Comparison of ENCODE assay signal across 8 cellular contexts in genomic region chr6:28218312-28219248, GRCh38. TPM values are rescaled to one million over a fixed set of nuclear protein-coding genes. Genes with fewer than 3 reads are reported as not detected.
DNase-seq lines count a peak whose midpoint lies in the region; ATAC-seq, FAIRE-seq and TF ChIP-seq lines count a peak whose summit lies in the region.

No MANE protein-coding gene starts in this region.

- no peak for TF ChIP-seq POLR2A in prostate gland (IDR thresholded peaks at IDR 0.05)

- peaks cover 97% of the 10 kb centered on the region for H3K27me3 Mint-ChIP-seq in CD4-positive, alpha-beta T cell
- H3K27me3 Mint-ChIP-seq in astrocyte (ENCODE audit: low read depth, unreplicated experiment): peaks cover 24% of the 10 kb centered on the region

- H3K27me3 ChIP-seq in CD4-positive, alpha-beta T cell (ENCODE audit: control insufficient read depth, insufficient read depth, low read length): peaks cover 83% of the 10 kb centered on the region
- H3K27me3 ChIP-seq in astrocyte (ENCODE audit: insufficient read depth, low read length): peaks cover 13% of the 10 kb centered on the region
- no peaks in the 10 kb centered on the region for H3K27me3 ChIP-seq in prostate gland (replicated peaks; ENCODE audit: insufficient read depth)

- no peak for ATAC-seq in CD4-positive, alpha-beta T cell (ENCODE audit: poor library complexity)
- ATAC-seq in GM18867 (IDR thresholded peaks at IDR 0.05; ENCODE audit: unreplicated experiment): peak; percentile 75
- ATAC-seq in HG03439 (IDR thresholded peaks at IDR 0.05; ENCODE audit: unreplicated experiment): peak; percentile 50

- H3K9me3 ChIP-seq in CD4-positive, alpha-beta T cell (ENCODE audit: control insufficient read depth, low read length): no peaks in the 10 kb centered on the region
- H3K9me3 ChIP-seq in astrocyte (ENCODE audit: insufficient read depth, low read depth, low read length): no peaks in the 10 kb centered on the region
- H3K9me3 ChIP-seq in prostate gland: no peaks in the 10 kb centered on the region

- CTCF ChIA-PET in CD4-positive, alpha-beta T cell (lab: Charles Lee): no interaction called here

- peak overlapping the region; percentile 82 for H2AFZ ChIP-seq in astrocyte (ENCODE audit: low read depth, low read length)

- intact Hi-C loops in CD4-positive, alpha-beta T cell (cut with DNase I, micrococcal nuclease): no loop called here
- intact Hi-C loops in prostate gland (cut with DNase I): no loop called here

- H3K4me2 ChIP-seq in astrocyte (ENCODE audit: low read length): peak overlapping the region; percentile 86

- no peaks in the 10 kb centered on the region for H3K9me3 Mint-ChIP-seq in CD4-positive, alpha-beta T cell
- no peaks in the 10 kb centered on the region for H3K9me3 Mint-ChIP-seq in astrocyte (ENCODE audit: unreplicated experiment)

- TF ChIP-seq CTCF in CD4-positive, alpha-beta T cell (IDR thresholded peaks at IDR 0.05): no peak
- TF ChIP-seq CTCF in astrocyte (IDR thresholded peaks at IDR 0.05; ENCODE audit: insufficient read depth, low read depth, low read length) (no peak), prostate gland (IDR thresholded peaks at IDR 0.05) (no peak)

- H3K9ac ChIP-seq in astrocyte (ENCODE audit: low read length): peak overlapping the region; percentile 65

- peak overlapping the region; percentile 17 for H3K4me3 Mint-ChIP-seq in CD4-positive, alpha-beta T cell
- H3K4me3 Mint-ChIP-seq in astrocyte (ENCODE audit: unreplicated experiment): peak overlapping the region; percentile 82

- no peak overlapping the region for H3K27ac Mint-ChIP-seq in CD4-positive, alpha-beta T cell
- H3K27ac Mint-ChIP-seq in astrocyte (ENCODE audit: unreplicated experiment): peak overlapping the region; percentile 34

- POLR2A ChIA-PET in CD4-positive, alpha-beta T cell (lab: Charles Lee): no interaction called here

- no peak overlapping the region for H3K27ac ChIP-seq in CD4-positive, alpha-beta T cell (ENCODE audit: low read depth, low read length)
- no peak overlapping the region for H3K27ac ChIP-seq in astrocyte (ENCODE audit: low read depth, low read length)
- H3K27ac ChIP-seq in prostate gland: peak overlapping the region; percentile 50 to 59

- H4K20me1 ChIP-seq in astrocyte (ENCODE audit: insufficient read depth, low read length): no peaks in the 10 kb centered on the region

- H3K4me1 Mint-ChIP-seq in CD4-positive, alpha-beta T cell (ENCODE audit: low read depth): peaks cover 8% of the 10 kb centered on the region
- H3K4me1 Mint-ChIP-seq in astrocyte (ENCODE audit: low read depth, unreplicated experiment): no peaks in the 10 kb centered on the region

- WGBS in prostate gland: 10% methylated on average over 49 of the region's 56 CpGs

- H3K4me1 ChIP-seq in astrocyte (ENCODE audit: insufficient read depth, low read length) (no peaks in the 10 kb centered on the region), prostate gland (replicated peaks) (no peaks in the 10 kb centered on the region)

- no peaks in the 10 kb centered on the region for H3K36me3 ChIP-seq in astrocyte (ENCODE audit: insufficient read depth, low read length)
- H3K36me3 ChIP-seq in prostate gland: no peaks in the 10 kb centered on the region

- no peak for FAIRE-seq in astrocyte (lab: Jason Lieb, UNC)

- no peaks in the 10 kb centered on the region for H3K36me3 Mint-ChIP-seq in CD4-positive, alpha-beta T cell (ENCODE audit: low read depth)
- peaks cover 2% of the 10 kb centered on the region for H3K36me3 Mint-ChIP-seq in astrocyte (ENCODE audit: low read depth, unreplicated experiment)

- no peaks in the 10 kb centered on the region for H3K79me2 ChIP-seq in astrocyte (ENCODE audit: insufficient read depth, low read length)

- peak overlapping the region; percentile 58 for H3K4me3 ChIP-seq in astrocyte (ENCODE audit: insufficient read depth, low read depth, low read length)
- H3K4me3 ChIP-seq in prostate gland: peak overlapping the region; percentile 52 to 58

- DNase-seq in CD4-positive, alpha-beta T cell: peak in 1 of 10 experiments; percentile 5
- DNase-seq in NOMO-1 (lab: John Stamatoyannopoulos, UW; ENCODE audit: unreplicated experiment in 2 of 2) (peak; percentile 38 to 63), astrocyte (ENCODE audit: low read depth) (peak; percentile 47), hepatic stellate cell (ENCODE audit: low spot score) (peak; percentile 79), prostate gland (ENCODE audit: low spot score) (peak; percentile 55), NAMALWA (ENCODE audit: low spot score) (no peak)

RNA-seq across cellular contexts. Expression of gene ZSCAN9, which starts 6.5 kb away (rescaled TPM):
- under 1 TPM; 0.85 to 0.89 TPM for total RNA-seq in CD4-positive, alpha-beta T cell
- total RNA-seq in astrocyte: 14.7 and 16.9 TPM in 2 replicates
- total RNA-seq in prostate gland: 10 to 100 TPM; 16.7 to 17.3 TPM

RNA-seq across cellular contexts. Expression of gene ZKSCAN4, which starts 33.5 kb away (rescaled TPM):
- total RNA-seq in CD4-positive, alpha-beta T cell: 1 to 10 TPM in 1 of 2 experiments, under 1 TPM in 1; 0.84 to 1.6 TPM
- total RNA-seq in astrocyte (3.9 TPM in 2 replicates), prostate gland (1 to 10 TPM; 2.7 to 5.8 TPM)

RNA-seq across cellular contexts. Expression of gene NKAPL, which starts 40.5 kb away (rescaled TPM):
- total RNA-seq in CD4-positive, alpha-beta T cell: not detected
- not detected in 2 replicates for total RNA-seq in astrocyte
- 1 to 10 TPM in 1 of 2 donors, under 1 TPM in 1; 0.14 to 3.9 TPM for total RNA-seq in prostate gland

RNA-seq across cellular contexts. Expression of gene ZSCAN26, which starts 48.4 kb away (rescaled TPM):
- 1 to 10 TPM; 6.2 to 8.0 TPM for total RNA-seq in CD4-positive, alpha-beta T cell
- 12.0 and 15.9 TPM in 2 replicates for total RNA-seq in astrocyte
- 10 to 100 TPM; 25.0 to 30.7 TPM for total RNA-seq in prostate gland

Comparison
In these comparisons a context has a peak if more than half of its experiments do, and no peak if none do; other contexts are left out.
1. H3K27ac ChIP-seq: peak in prostate gland (2 of 2); none in CD4-positive, alpha-beta T cell (single experiment) and astrocyte (single experiment).